In the genomic region with DNA sequence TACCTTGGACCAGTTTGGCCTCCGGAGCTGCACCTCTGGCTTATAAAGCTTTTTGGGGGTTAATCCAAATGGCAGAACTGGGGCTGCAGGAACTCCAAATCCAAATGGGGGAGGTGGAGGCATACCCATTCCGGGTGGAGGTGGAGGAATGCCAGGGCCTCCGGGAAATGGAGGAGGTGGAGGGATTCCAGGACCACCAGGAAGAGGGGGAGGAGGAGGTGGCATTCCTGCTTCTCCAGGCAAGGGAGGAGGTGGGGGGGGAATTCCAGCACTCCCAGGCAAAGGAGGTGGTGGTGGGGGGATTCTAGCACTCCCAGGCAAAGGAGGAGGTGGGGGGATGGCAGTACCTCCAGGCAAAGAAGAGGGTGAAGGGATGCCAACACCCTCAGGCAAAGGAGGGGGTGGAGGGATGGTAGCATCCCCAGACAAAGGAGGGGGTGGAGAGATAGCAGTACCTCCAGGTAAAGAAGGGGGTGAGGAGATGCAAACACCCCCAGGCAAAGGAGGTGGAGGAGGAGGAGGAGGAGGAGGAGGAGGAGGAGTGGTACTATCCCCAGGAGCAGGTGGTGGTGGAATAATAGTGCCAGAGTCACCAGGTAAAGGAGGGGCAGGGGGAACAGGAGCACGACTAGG, we compare ENCODE assay signal across 29 cellular contexts.
"Had no signal": no experiment of that assay in that cellular context is flagged by ENCODE, and none has a peak within 500 bp of the region (broad histone marks: within the 10 kb centered on the region; RNA-seq: fewer than 3 reads in every experiment).

No MANE protein-coding gene starts in this region.

- H3K4me3 Mint-ChIP-seq: activated naive CD8-positive, alpha-beta T cell; activated T-cell treated with anti-CD3 and anti-CD28 coated beads, Interleukin-2, amount 50 U/mL, for 72 hours; mesothelial cell of epicardium; naive B cell; nephron progenitor cell; T-helper 2 cell treated with Interferon-gamma antibody and Interleukin-4, amounts not matched to agents 5 μg/mL and 100 μg/mL, for 36 hours had no signal

- H3K4me3 ChIP-seq: body of pancreas, cardiac muscle cell, colonic mucosa, esophagus muscularis mucosa, heart right ventricle, ovary, right lobe of liver, testis, transverse colon had no signal

- DNase-seq: activated CD4-positive, alpha-beta T cell treated with anti-CD3 and anti-CD28 coated beads for 4 hours; activated CD4-positive, alpha-beta T cell treated with anti-CD3 and anti-CD28 coated beads, Interleukin-2, amount 50 U/mL, for 4 hours; activated naive CD4-positive, alpha-beta T cell; activated T-cell treated with anti-CD3 and anti-CD28 coated beads for 4 hours; activated T-cell treated with anti-CD3 and anti-CD28 coated beads, Interleukin-2, amount 50 U/mL, for 72 hours; anterior cingulate cortex; body of pancreas; cerebellar nuclear complex; colonic mucosa; foreskin keratinocyte; heart right ventricle; left cardiac atrium; left ventricle myocardium superior; naive B cell; nephron progenitor cell; ovary; right lobe of liver; stimulated activated CD4-positive, alpha-beta T cell treated with anti-CD3 and anti-CD28 coated beads, Interleukin-12 subunit alpha, Interleukin-12 subunit beta, amount 100 ng/mL, for 4 hours; stimulated activated CD4-positive, alpha-beta T cell treated with anti-CD3 and anti-CD28 coated beads, Interleukin-4, amount 100 ng/mL, for 1 hour; stimulated activated naive CD8-positive, alpha-beta T cell treated with anti-CD3 and anti-CD28 coated beads, Interleukin-15, Interleukin-2, amounts not matched to agents 100 U/mL and 50 U/mL, for 24 hours; testis; transverse colon had no signal

- H3K27me3 Mint-ChIP-seq: activated naive CD8-positive, alpha-beta T cell; naive B cell; progenitor cell of endocrine pancreas had no signal

- H3K9me3 Mint-ChIP-seq: activated T-cell treated with anti-CD3 and anti-CD28 coated beads, Interleukin-2, amount 50 U/mL, for 72 hours; mesothelial cell of epicardium; naive B cell; nephron progenitor cell; T-helper 2 cell treated with Interferon-gamma antibody and Interleukin-4, amounts not matched to agents 5 μg/mL and 100 μg/mL, for 36 hours had no signal

- FAIRE-seq: keratinocyte had no signal

- H3K27me3 ChIP-seq: body of pancreas, cardiac muscle cell, colonic mucosa, esophagus muscularis mucosa, foreskin keratinocyte, heart right ventricle, ovary, right lobe of liver, testis, transverse colon had no signal

- H3K9me3 ChIP-seq: body of pancreas, colonic mucosa, esophagus muscularis mucosa, heart right ventricle, ovary, right lobe of liver, testis, transverse colon had no signal

- H3K27ac Mint-ChIP-seq: activated naive CD8-positive, alpha-beta T cell; mesothelial cell of epicardium; nephron progenitor cell; progenitor cell of endocrine pancreas; T-helper 2 cell treated with Interferon-gamma antibody and Interleukin-4, amounts not matched to agents 5 μg/mL and 100 μg/mL, for 36 hours had no signal

- H3K36me3 ChIP-seq: ovary had no signal

- H3K27ac ChIP-seq: body of pancreas, cardiac muscle cell, colonic mucosa, esophagus muscularis mucosa, foreskin keratinocyte, heart right ventricle, ovary, right lobe of liver, testis, transverse colon had no signal

- H3K4me1 Mint-ChIP-seq: mesothelial cell of epicardium had no signal

- H3K4me1 ChIP-seq: body of pancreas, colonic mucosa, esophagus muscularis mucosa, foreskin keratinocyte, right lobe of liver, testis, transverse colon had no signal

- ATAC-seq: activated T-cell treated with anti-CD3 and anti-CD28 coated beads, Interleukin-2, amount 50 U/mL, for 72 hours; body of pancreas; foreskin keratinocyte; left cardiac atrium; left ventricle myocardium superior; right lobe of liver; stimulated activated naive CD8-positive, alpha-beta T cell treated with anti-CD3 and anti-CD28 coated beads, Interleukin-15, Interleukin-2, amounts not matched to agents 100 U/mL and 50 U/mL, for 24 hours had no signal
